Comparison of ENCODE assay signal across 14 cellular contexts in the genomic region with DNA sequence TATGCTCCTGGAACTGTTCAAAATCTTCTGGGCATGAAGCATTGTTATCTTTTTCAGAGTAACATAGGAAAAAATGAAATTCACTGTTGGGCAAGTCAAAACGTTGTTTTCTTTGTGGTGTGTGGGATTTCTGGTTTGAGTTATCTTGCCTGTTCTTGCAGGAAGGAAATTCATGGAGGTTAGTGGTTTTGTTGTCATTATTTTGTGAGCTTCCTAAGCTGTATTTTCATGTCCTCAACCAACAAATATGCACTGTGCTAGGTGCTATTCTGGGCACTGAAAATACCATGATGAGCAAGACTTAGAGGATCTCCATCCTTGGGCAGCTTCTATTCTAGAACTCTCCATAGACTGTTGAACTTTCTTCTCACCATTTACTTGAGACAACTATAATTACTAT. TPM values are rescaled to one million over a fixed set of nuclear protein-coding genes. Genes with fewer than 3 reads are reported as not detected.
DNase-seq lines count a peak whose midpoint lies in the region; TF ChIP-seq lines count a peak whose summit lies in the region.
"Had no signal": no experiment of that assay in that cellular context is flagged by ENCODE, and none has a peak within 500 bp of the region (broad histone marks: within the 10 kb centered on the region; RNA-seq: fewer than 3 reads in every experiment).

No MANE protein-coding gene starts in this region.

- no TSS peak for BruUV-seq in A673 (replicated peaks; lab: Mats Ljungman, UMichigan)

- H3K4me1 ChIP-seq in MM.1S (ENCODE audit: low read length): peaks cover 19% of the 10 kb centered on the region
- no peaks in the 10 kb centered on the region for H3K4me1 ChIP-seq in A673 (ENCODE audit: insufficient read depth, low read length, poor library complexity, severe bottlenecking)

- no peaks in the 10 kb centered on the region for H3K27me3 ChIP-seq in MM.1S (replicated peaks; ENCODE audit: insufficient read depth, low read length)
- H3K27me3 ChIP-seq in A673 (replicated peaks; ENCODE audit: insufficient read depth, low read depth, low read length, poor library complexity): no peaks in the 10 kb centered on the region

- no peaks in the 10 kb centered on the region for H4K20me1 ChIP-seq in MM.1S (ENCODE audit: insufficient read depth, low read length)

- no peaks in the 10 kb centered on the region for H3K9me3 Mint-ChIP-seq in activated CD4-positive, alpha-beta T cell treated with anti-CD3 and anti-CD28 coated beads, Interleukin-2, amount 10 ng/mL, durations not matched to agents 24 days and 14 days

- H3K9me3 ChIP-seq in MM.1S (replicated peaks; ENCODE audit: insufficient read depth, low read length): no peaks in the 10 kb centered on the region
- H3K9me3 ChIP-seq in A673 (ENCODE audit: low read depth, low read length, poor library complexity, severe bottlenecking): no peaks in the 10 kb centered on the region
- H3K9me3 ChIP-seq: mucosa of descending colon had no signal

- H3K36me3 Mint-ChIP-seq in activated CD4-positive, alpha-beta T cell treated with anti-CD3 and anti-CD28 coated beads, Interleukin-2, amount 10 ng/mL, durations not matched to agents 24 days and 14 days (ENCODE audit: low read depth): no peaks in the 10 kb centered on the region

- intact Hi-C loops in activated CD4-positive, alpha-beta T cell treated with anti-CD3 and anti-CD28 coated beads, Interleukin-2, amount 10 ng/mL, durations not matched to agents 24 days and 14 days (cut with micrococcal nuclease): loop anchor here (1.0 to 2.0 kb wide), 3 partner anchors 14 to 148 kb away; no protein-coding TSS in a partner anchor
- intact Hi-C loops in A673 (cut with micrococcal nuclease; ENCODE audit: unreplicated experiment): loop anchor here (10.0 kb wide), 1 partner anchor 230 kb away; no protein-coding TSS in a partner anchor

- peaks cover 9% of the 10 kb centered on the region for H3K27me3 Mint-ChIP-seq in activated CD4-positive, alpha-beta T cell treated with anti-CD3 and anti-CD28 coated beads, Interleukin-2, amount 10 ng/mL, durations not matched to agents 24 days and 14 days

- H3K4me2 ChIP-seq in MM.1S (ENCODE audit: low read depth, low read length): 0 out of 2 replicates have a peak overlapping the region, but pooled peaks have one; percentile 13

- peak; percentile 61 for DNase-seq in activated CD4-positive, alpha-beta T cell treated with anti-CD3 and anti-CD28 coated beads, Interleukin-2, amount 10 ng/mL, durations not matched to agents 24 days and 14 days
- no peak for DNase-seq in activated CD4-positive, alpha-beta T cell treated with anti-CD3 and anti-CD28 coated beads, Interleukin-2, amount 50 U/mL, for 1 hour
- DNase-seq in MM.1S (peak; percentile 43), amniotic epithelial cell (ENCODE audit: low read depth) (peak; percentile 95), non-pigmented ciliary epithelial cell (ENCODE audit: low read depth) (peak; percentile 85), foreskin melanocyte (no peak), NCI-H1048 (lab: John Stamatoyannopoulos, UW) (no peak), A673 (ENCODE audit: low spot score) (no peak)
- DNase-seq: DMS53, mucosa of descending colon, NCI-H1694, retina had no signal

- no peak overlapping the region for H3K9ac ChIP-seq in MM.1S (ENCODE audit: low read length)

- CTCF ChIA-PET in A673 (lab: Charles Lee): no interaction called here

- peak overlapping the region; percentile 30 for H3K4me3 Mint-ChIP-seq in activated CD4-positive, alpha-beta T cell treated with anti-CD3 and anti-CD28 coated beads, Interleukin-2, amount 10 ng/mL, durations not matched to agents 24 days and 14 days

- peak overlapping the region; percentile 72 for H3K27ac Mint-ChIP-seq in activated CD4-positive, alpha-beta T cell treated with anti-CD3 and anti-CD28 coated beads, Interleukin-2, amount 10 ng/mL, durations not matched to agents 24 days and 14 days

- H3K4me3 ChIP-seq in MM.1S (ENCODE audit: low read length): no peak overlapping the region
- H3K4me3 ChIP-seq in A673 (ENCODE audit: low read depth, low read length, poor library complexity, severe bottlenecking): no peak overlapping the region
- H3K4me3 ChIP-seq: mucosa of descending colon had no signal

- POLR2A ChIA-PET in A673 (lab: Charles Lee; ENCODE audit: low non-redundant PET): no interaction called here

- peaks cover 23% of the 10 kb centered on the region for H3K4me1 Mint-ChIP-seq in activated CD4-positive, alpha-beta T cell treated with anti-CD3 and anti-CD28 coated beads, Interleukin-2, amount 10 ng/mL, durations not matched to agents 24 days and 14 days

- H3K79me2 ChIP-seq in MM.1S (ENCODE audit: low read length): no peaks in the 10 kb centered on the region

- TF ChIP-seq CTCF in MM.1S (IDR thresholded peaks at IDR 0.05; ENCODE audit: low read length) (no peak), A673 (conservative IDR thresholded peaks at IDR 0.05; ENCODE audit: low read depth, low read length) (no peak)

- H3K27ac ChIP-seq in MM.1S (ENCODE audit: low read length) (peak overlapping the region; percentile 33; the same call in 1 of the 2 replicates), A673 (ENCODE audit: low read depth, low read length, poor library complexity, severe bottlenecking) (no peak overlapping the region)

- H2AFZ ChIP-seq in MM.1S (ENCODE audit: low read length): no peak overlapping the region

- H3K36me3 ChIP-seq in MM.1S (replicated peaks; ENCODE audit: insufficient read depth, low read length) (no peaks in the 10 kb centered on the region), A673 (ENCODE audit: insufficient read depth, low read length, poor library complexity, severe bottlenecking) (no peaks in the 10 kb centered on the region)

- H3F3A ChIP-seq in MM.1S (ENCODE audit: insufficient read depth, low read length): 0 out of 2 replicates have a peak, but pooled peaks cover 12% of the 10 kb centered on the region

- no peaks in the 10 kb centered on the region for H3K9me2 ChIP-seq in MM.1S (replicated peaks; ENCODE audit: insufficient read depth, low read length)

RNA-seq across cellular contexts. Expression of gene SPINK2, which starts 16.9 kb away (rescaled TPM):
- 0.37 and 0.54 TPM in 2 replicates for total RNA-seq in activated CD4-positive, alpha-beta T cell treated with anti-CD3 and anti-CD28 coated beads, Interleukin-2, amount 10 ng/mL, durations not matched to agents 24 days and 14 days
- not detected in 2 replicates for total RNA-seq in A673 (2021)
- total RNA-seq: cardiac septum, temporal lobe had no signal

Comparison
In these comparisons a context has a peak if more than half of its experiments do, and no peak if none do; other contexts are left out.
1. DNase-seq: peak in activated CD4-positive, alpha-beta T cell treated with anti-CD3 and anti-CD28 coated beads, Interleukin-2, amount 10 ng/mL, durations not matched to agents 24 days and 14 days (single experiment), MM.1S (single experiment), amniotic epithelial cell (single experiment) and non-pigmented ciliary epithelial cell (single experiment); none in activated CD4-positive, alpha-beta T cell treated with anti-CD3 and anti-CD28 coated beads, Interleukin-2, amount 50 U/mL, for 1 hour (single experiment), foreskin melanocyte (single experiment), NCI-H1048 (single experiment) and A673 (single experiment).